ENCODE assay signal across 23 cellular contexts in genomic region chr16:49094471-49094870, GRCh38.
A peak's percentile ranks its signal among the peaks of the same experiment; 100 is the strongest.
DNase-seq lines count a peak whose midpoint lies in the region; ATAC-seq and TF ChIP-seq lines count a peak whose summit lies in the region.
"Had no signal": no experiment of that assay in that cellular context is flagged by ENCODE, and none has a peak within 500 bp of the region (broad histone marks: within the 10 kb centered on the region; RNA-seq: fewer than 3 reads in every experiment).

No MANE protein-coding gene starts in this region.

- POLR2A ChIA-PET in activated CD8-positive, alpha-beta T cell treated with anti-CD3 and anti-CD28 coated beads, Interleukin-2, amount 10 ng/mL, durations not matched to agents 7 days and 5 days (lab: Charles Lee): no interaction called here

- WGBS in stomach, 5 donors: 53 to 74% (median 58%) methylated on average over 2 of the region's 2 CpGs

- no peaks in the 10 kb centered on the region for H3K27me3 Mint-ChIP-seq in activated CD8-positive, alpha-beta T cell treated with anti-CD3 and anti-CD28 coated beads, Interleukin-2, amount 10 ng/mL, durations not matched to agents 7 days and 5 days (ENCODE audit: low read depth)
- H3K27me3 Mint-ChIP-seq: CD8-positive, alpha-beta memory T cell had no signal

- H3K36me3 ChIP-seq in stomach: no peaks in the 10 kb centered on the region
- H3K36me3 ChIP-seq: MG63, SJSA1 had no signal

- no peaks in the 10 kb centered on the region for H3K36me3 Mint-ChIP-seq in activated CD8-positive, alpha-beta T cell treated with anti-CD3 and anti-CD28 coated beads, Interleukin-2, amount 10 ng/mL, durations not matched to agents 7 days and 5 days (ENCODE audit: low read depth)
- H3K36me3 Mint-ChIP-seq: CD8-positive, alpha-beta memory T cell had no signal

- no peaks in the 10 kb centered on the region for H3K4me1 Mint-ChIP-seq in activated CD8-positive, alpha-beta T cell treated with anti-CD3 and anti-CD28 coated beads, Interleukin-2, amount 10 ng/mL, durations not matched to agents 7 days and 5 days (ENCODE audit: low read depth)
- H3K4me1 Mint-ChIP-seq: CD8-positive, alpha-beta memory T cell had no signal

- H3K9me3 Mint-ChIP-seq in activated CD8-positive, alpha-beta T cell treated with anti-CD3 and anti-CD28 coated beads, Interleukin-2, amount 10 ng/mL, durations not matched to agents 7 days and 5 days (ENCODE audit: insufficient read depth): peaks cover under 1% of the 10 kb centered on the region

- ATAC-seq in activated CD8-positive, alpha-beta T cell treated with anti-CD3 and anti-CD28 coated beads, Interleukin-2, amount 10 ng/mL, durations not matched to agents 7 days and 5 days: no peak

- H3K4me3 Mint-ChIP-seq in activated CD8-positive, alpha-beta T cell treated with anti-CD3 and anti-CD28 coated beads, Interleukin-2, amount 10 ng/mL, durations not matched to agents 7 days and 5 days: no peak overlapping the region
- H3K4me3 Mint-ChIP-seq: CD8-positive, alpha-beta memory T cell; HFFc6 had no signal

- TF ChIP-seq EP300 in stomach (IDR thresholded peaks at IDR 0.05): no peak

- H3K4me3 ChIP-seq in stomach: no peak overlapping the region
- H3K4me3 ChIP-seq: MG63, SJSA1 had no signal

- no peaks in the 10 kb centered on the region for H3K4me1 ChIP-seq in stomach
- H3K4me1 ChIP-seq: SJSA1 had no signal

- no peaks in the 10 kb centered on the region for H3K27me3 ChIP-seq in stomach
- H3K27me3 ChIP-seq: MG63, SJSA1 had no signal

- CTCF ChIA-PET in activated CD8-positive, alpha-beta T cell treated with anti-CD3 and anti-CD28 coated beads, Interleukin-2, amount 10 ng/mL, durations not matched to agents 7 days and 5 days (lab: Charles Lee): no interaction called here

- intact Hi-C loops in stomach (cut with DNase I; ENCODE audit: low total_unique reads): no loop called here

- H3K9me3 ChIP-seq in stomach: no peaks in the 10 kb centered on the region
- H3K9me3 ChIP-seq: MG63, SJSA1 had no signal

- H3K27ac ChIP-seq in stomach: no peak overlapping the region
- H3K27ac ChIP-seq: C4-2B, SJSA1 had no signal

- no peak overlapping the region for H3K27ac Mint-ChIP-seq in activated CD8-positive, alpha-beta T cell treated with anti-CD3 and anti-CD28 coated beads, Interleukin-2, amount 10 ng/mL, durations not matched to agents 7 days and 5 days
- H3K27ac Mint-ChIP-seq: CD8-positive, alpha-beta memory T cell; HFFc6 had no signal

- DNase-seq in NCI-H748 (lab: John Stamatoyannopoulos, UW; ENCODE audit: unreplicated experiment) (peak; percentile 15), NCI-H748 treated with DMSO at 0.1 percent for 48 hours (lab: John Stamatoyannopoulos, UW) (no peak), inferior parietal cortex (ENCODE audit: extremely low spot score) (peak; percentile 39), pons (ENCODE audit: low spot score) (peak; percentile 64), stomach (no peak), GOT3 (lab: John Stamatoyannopoulos, UW) (no peak)
- DNase-seq in activated CD8-positive, alpha-beta T cell treated with anti-CD3 and anti-CD28 coated beads, Interleukin-2, amount 10 ng/mL, durations not matched to agents 7 days and 5 days: no peak
- DNase-seq: AML-193; Calu3; CD8-positive, alpha-beta memory T cell; DMS153; H7; HFFc6; Karpas-422; MG63; NCI-H1417 treated with DMSO at 0.1 percent for 48 hours; NCI-H187; NCI-H2107; NCI-H226; NCI-H524 treated with DMSO at 0.1 percent for 48 hours; OCI-M1 had no signal

- TF ChIP-seq CTCF in stomach (IDR thresholded peaks at IDR 0.05): no peak

- TF ChIP-seq POLR2A in stomach (IDR thresholded peaks at IDR 0.05): no peak

Comparison
In these comparisons a context has a peak if more than half of its experiments do, and no peak if none do; other contexts are left out.
1. DNase-seq: peak in NCI-H748 (single experiment), inferior parietal cortex (single experiment) and pons (single experiment); none in NCI-H748 treated with DMSO at 0.1 percent for 48 hours (single experiment), stomach (single experiment), GOT3 (single experiment) and activated CD8-positive, alpha-beta T cell treated with anti-CD3 and anti-CD28 coated beads, Interleukin-2, amount 10 ng/mL, durations not matched to agents 7 days and 5 days (single experiment).